In genomic region chr3:28328188-28329151, GRCh38 we compare ENCODE assay signal across 7 cellular contexts. TPM values are rescaled to one million over a fixed set of nuclear protein-coding genes. Genes with fewer than 3 reads are reported as not detected.
A peak's percentile ranks its signal among the peaks of the same experiment; 100 is the strongest.
DNase-seq lines count a peak whose midpoint lies in the region; ATAC-seq and TF ChIP-seq lines count a peak whose summit lies in the region.

No MANE protein-coding gene starts in this region.

- H3K4me3 ChIP-seq in GM12865 (ENCODE audit: low read depth, low read length), result no peak overlapping the region
- no peak overlapping the region for H3K4me3 ChIP-seq in gastroesophageal sphincter

- H3K4me1 ChIP-seq in gastroesophageal sphincter, result no peaks in the 10 kb centered on the region

- WGBS in gastroesophageal sphincter (ENCODE audit: low coverage in 1 of 2), 2 donors, result 47 to 68% methylated on average over 4 of the region's 4 CpGs

- TF ChIP-seq POLR2A in gastroesophageal sphincter (IDR thresholded peaks at IDR 0.05), result no peak

- H3K27ac ChIP-seq in gastroesophageal sphincter, result no peak overlapping the region

- TF ChIP-seq CTCF in GM12865 (IDR thresholded peaks at IDR 0.05; ENCODE audit: insufficient read depth, low read depth, low read length, missing control alignments) (peak; percentile 43), gastroesophageal sphincter (IDR thresholded peaks at IDR 0.05) (peak; percentile 63 to 71 (median 67))

- peaks cover 4 to 50% of the 10 kb centered on the region in 2 donors for H3K36me3 ChIP-seq in gastroesophageal sphincter

- DNase-seq in GM12865 (ENCODE audit: low read depth), result peak; percentile 35
- peak; percentile 26 for DNase-seq in SKM-1 treated with dmso at 0.1 percent for 144 hours (lab: John Stamatoyannopoulos, UW; ENCODE audit: unreplicated experiment)
- peak; percentile 88 for DNase-seq in superior temporal gyrus (ENCODE audit: extremely low spot score)
- no peak for DNase-seq in stimulated activated CD4-positive, alpha-beta T cell treated with anti-CD3 and anti-CD28 coated beads, Interleukin-4, amount 100 ng/mL, for 1 hour
- no peak for DNase-seq in stimulated activated CD4-positive, alpha-beta T cell treated with anti-CD3 and anti-CD28 coated beads, Interleukin-2, amount 100 ng/mL, for 48 hours

- ATAC-seq in HG03280 (IDR thresholded peaks at IDR 0.05; ENCODE audit: unreplicated experiment) (peak; percentile 37), gastroesophageal sphincter (no peak)

- no peak for TF ChIP-seq EP300 in gastroesophageal sphincter (IDR thresholded peaks at IDR 0.05)

- H3K27me3 ChIP-seq in gastroesophageal sphincter, result no peaks in the 10 kb centered on the region

- H3K9me3 ChIP-seq in gastroesophageal sphincter, result no peaks in the 10 kb centered on the region

RNA-seq across cellular contexts. Expression of gene ZCWPW2, which starts 20.1 kb away (rescaled TPM):
- total RNA-seq in gastroesophageal sphincter, result 1 to 10 TPM in 3 of 4 donors, under 1 TPM in 1; 0.99 to 9.8 (median 1.1) TPM

RNA-seq across cellular contexts. Expression of gene AZI2, which starts 20.2 kb away (rescaled TPM):
- 10 to 100 TPM; 48.3 to 87.7 (median 59.1) TPM for total RNA-seq in gastroesophageal sphincter

Comparison
In these comparisons a context has a peak if more than half of its experiments do, and no peak if none do; other contexts are left out.
1. DNase-seq: peak in GM12865 (single experiment), SKM-1 treated with dmso at 0.1 percent for 144 hours (single experiment) and superior temporal gyrus (single experiment); none in stimulated activated CD4-positive, alpha-beta T cell treated with anti-CD3 and anti-CD28 coated beads, Interleukin-4, amount 100 ng/mL, for 1 hour (single experiment) and stimulated activated CD4-positive, alpha-beta T cell treated with anti-CD3 and anti-CD28 coated beads, Interleukin-2, amount 100 ng/mL, for 48 hours (0 of 2).